1 cellular context compared by ENCODE assay signal in genomic region chr3:30259730-30260129, GRCh38.
A peak's percentile ranks its signal among the peaks of the same experiment; 100 is the strongest.
TF ChIP-seq lines count a peak whose summit lies in the region.

No MANE protein-coding gene starts in this region.

TF ChIP-seq in HepG2, 621 proteins besides CTCF, POLR2A, EP300 and RAD21 (continued from another document):
- TF ChIP-seq BCL3 (CRISPR knock-in tag; IDR thresholded peaks at IDR 0.05) = no peak
- no peak for TF ChIP-seq GLI4 (CRISPR knock-in tag; IDR thresholded peaks at IDR 0.05; ENCODE audit: borderline replicate concordance)
- no peak for TF ChIP-seq KLF13 (CRISPR knock-in tag; IDR thresholded peaks at IDR 0.05)
- no peak for TF ChIP-seq ATF2 (CRISPR knock-in tag; IDR thresholded peaks at IDR 0.05)
- no peak for TF ChIP-seq ZFX (CRISPR knock-in tag; IDR thresholded peaks at IDR 0.05; ENCODE audit: low read depth)
- TF ChIP-seq RBFOX2 (IDR thresholded peaks at IDR 0.05; ENCODE audit: low read depth, low read length) = 0 out of 2 replicates have a peak, but pooled peaks have one; percentile 10
- TF ChIP-seq MAF1 (CRISPR knock-in tag; IDR thresholded peaks at IDR 0.05; ENCODE audit: borderline replicate concordance) = no peak
- no peak for TF ChIP-seq CREBL2 (CRISPR knock-in tag; IDR thresholded peaks at IDR 0.05; ENCODE audit: borderline replicate concordance)
- no peak for TF ChIP-seq ZNF652 (CRISPR knock-in tag; IDR thresholded peaks at IDR 0.05; ENCODE audit: borderline replicate concordance, low read depth)
- TF ChIP-seq NR0B2 (CRISPR knock-in tag; IDR thresholded peaks at IDR 0.05) = no peak
- TF ChIP-seq BCL6 (CRISPR knock-in tag; IDR thresholded peaks at IDR 0.05) = no peak
- no peak for TF ChIP-seq ZNF780A (CRISPR knock-in tag; IDR thresholded peaks at IDR 0.05)
